In the genomic region with DNA sequence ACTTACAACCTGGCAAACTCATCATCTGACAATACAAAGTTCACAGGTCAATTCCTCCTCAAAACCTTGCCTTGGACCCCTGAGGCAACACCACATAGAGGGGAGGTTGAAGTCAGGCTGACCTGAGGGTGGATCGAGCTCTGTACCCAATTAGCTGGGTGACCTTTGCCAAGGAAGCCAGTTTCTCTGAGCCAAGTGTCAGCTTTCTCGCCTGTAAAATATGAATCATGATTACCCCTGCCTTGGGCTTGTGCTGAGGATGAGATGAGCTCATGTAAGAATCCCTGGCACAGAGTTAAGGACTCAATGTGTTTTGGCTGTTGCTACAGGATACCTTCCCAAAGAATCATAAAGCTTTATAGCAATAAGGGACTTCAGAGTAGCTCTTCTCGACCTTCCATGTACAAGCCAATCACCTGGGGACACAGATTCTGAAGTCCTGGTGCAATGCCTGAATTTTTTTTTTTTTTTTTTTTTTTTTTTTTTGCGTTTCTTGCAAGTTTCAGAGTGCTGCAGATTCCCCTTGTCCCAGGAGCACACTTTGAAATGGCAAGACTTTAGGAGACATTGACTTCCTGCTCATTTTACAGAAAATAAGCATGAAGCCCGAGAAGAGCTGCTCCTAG, we compare ENCODE assay signal across 13 cellular contexts. TPM values are rescaled to one million over a fixed set of nuclear protein-coding genes. Genes with fewer than 3 reads are reported as not detected.
DNase-seq lines count a peak whose midpoint lies in the region; ATAC-seq, FAIRE-seq and TF ChIP-seq lines count a peak whose summit lies in the region.
"Had no signal": no experiment of that assay in that cellular context is flagged by ENCODE, and none has a peak within 500 bp of the region (broad histone marks: within the 10 kb centered on the region; RNA-seq: fewer than 3 reads in every experiment).

No MANE protein-coding gene starts in this region.

- TF ChIP-seq CTCF in MCF 10A (IDR thresholded peaks at IDR 0.05; ENCODE audit: unreplicated experiment): no peak

- DNase-seq in A172 (ENCODE audit: low spot score) (peak; percentile 55), HTR-8/SVneo (ENCODE audit: insufficient read length, low spot score) (peak; percentile 23), MCF 10A (ENCODE audit: unreplicated experiment) (peak; percentile 88), kidney glomerular epithelial cell (lab: John Stamatoyannopoulos, UW) (peak; percentile 60), DMS79 treated with DMSO at 0.1 percent for 48 hours (lab: John Stamatoyannopoulos, UW) (no peak), posterior cingulate gyrus (no peak)
- DNase-seq: left ventricle myocardium inferior; NCI-H1694 treated with DMSO at 0.1 percent for 48 hours; occipital lobe; RPMI8226; stimulated activated CD4-positive, alpha-beta T cell treated with anti-CD3 and anti-CD28 coated beads, Interleukin-4, amount 100 ng/mL, for 4 hours had no signal

- H3K27ac Mint-ChIP-seq in MCF 10A (ENCODE audit: low read depth, unreplicated experiment): peak overlapping the region; percentile 32

- POLR2A ChIA-PET in MCF 10A (lab: Yijun Ruan, JAX): interaction anchor here (0.6 to 4.8 kb wide), 13 partner anchors 9 to 232 kb away, joined by 3 to 74 read pairs (median 3); a partner anchor contains a TSS

- peaks cover 34% of the 10 kb centered on the region for H3K4me1 Mint-ChIP-seq in MCF 10A (ENCODE audit: insufficient read depth, unreplicated experiment)

- no peaks in the 10 kb centered on the region for H3K27me3 Mint-ChIP-seq in MCF 10A (ENCODE audit: insufficient read depth, unreplicated experiment)

- CTCF ChIA-PET in MCF 10A (lab: Yijun Ruan, JAX): interaction anchor here (0.5 to 5.5 kb wide), 8 partner anchors 17 to 1439 kb away, joined by 3 to 68 read pairs (median 5); no protein-coding TSS in a partner anchor

- peaks cover 4% of the 10 kb centered on the region for H3K36me3 Mint-ChIP-seq in MCF 10A (ENCODE audit: insufficient read depth, unreplicated experiment)

- no peak for FAIRE-seq in HTR-8/SVneo (lab: Jason Lieb, UNC)

- ATAC-seq in HG03175 (IDR thresholded peaks at IDR 0.05; ENCODE audit: unreplicated experiment) (no peak), GM19463 (IDR thresholded peaks at IDR 0.05; ENCODE audit: unreplicated experiment) (no peak)

- intact Hi-C loops in MCF 10A (cut with micrococcal nuclease) (loop anchor here (2.0 kb wide), 1 partner anchor 43 kb away; a partner anchor contains a TSS), posterior cingulate gyrus (cut with DNase I) (no loop called here)

- BruUV-seq in MCF 10A (replicated peaks; lab: Mats Ljungman, UMichigan): no TSS peak

- no peaks in the 10 kb centered on the region for H3K9me3 Mint-ChIP-seq in MCF 10A (ENCODE audit: unreplicated experiment)

- H3K4me3 Mint-ChIP-seq in MCF 10A (ENCODE audit: unreplicated experiment): no peak overlapping the region

RNA-seq across cellular contexts. Expression of a gene that starts 43.5 kb away (rescaled TPM):
- total RNA-seq in A172 (2014; rRNA removed; shearing (Covaris generic)): 39.2 and 41.6 TPM in 2 replicates
- 45.9 and 51.0 TPM in 2 replicates for total RNA-seq in MCF 10A (2022)

Comparison
In these comparisons a context has a peak if more than half of its experiments do, and no peak if none do; other contexts are left out.
1. DNase-seq: peak in A172 (single experiment), HTR-8/SVneo (single experiment), MCF 10A (single experiment) and kidney glomerular epithelial cell (single experiment); none in DMS79 treated with DMSO at 0.1 percent for 48 hours (single experiment) and posterior cingulate gyrus (0 of 10).